ENCODE assay signal across 1 cellular context in the genomic region with DNA sequence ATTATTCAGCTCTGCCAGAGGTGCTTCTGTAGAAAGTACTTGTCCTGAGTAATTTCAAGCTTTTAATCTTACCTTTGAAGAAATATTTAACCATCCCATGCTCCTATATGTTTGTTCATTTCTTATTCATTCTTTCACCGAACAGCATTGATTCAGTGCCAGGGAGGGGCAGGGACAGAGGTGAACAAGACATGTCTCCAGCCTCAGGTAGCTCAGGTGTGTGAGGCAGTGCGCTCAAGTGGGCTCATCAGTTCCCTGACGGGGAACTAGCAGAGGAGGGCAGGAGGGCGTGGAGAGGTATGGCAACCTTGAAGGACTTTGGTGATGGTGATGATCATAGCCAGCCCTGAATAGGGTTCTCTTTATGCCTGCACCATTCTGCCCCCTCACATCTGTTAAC.
A peak's percentile ranks its signal among the peaks of the same experiment; 100 is the strongest.
TF ChIP-seq lines count a peak whose summit lies in the region.

No MANE protein-coding gene starts in this region.

TF ChIP-seq in HepG2, 621 proteins besides CTCF, POLR2A, EP300 and RAD21:
- TF ChIP-seq, protein P1, sequence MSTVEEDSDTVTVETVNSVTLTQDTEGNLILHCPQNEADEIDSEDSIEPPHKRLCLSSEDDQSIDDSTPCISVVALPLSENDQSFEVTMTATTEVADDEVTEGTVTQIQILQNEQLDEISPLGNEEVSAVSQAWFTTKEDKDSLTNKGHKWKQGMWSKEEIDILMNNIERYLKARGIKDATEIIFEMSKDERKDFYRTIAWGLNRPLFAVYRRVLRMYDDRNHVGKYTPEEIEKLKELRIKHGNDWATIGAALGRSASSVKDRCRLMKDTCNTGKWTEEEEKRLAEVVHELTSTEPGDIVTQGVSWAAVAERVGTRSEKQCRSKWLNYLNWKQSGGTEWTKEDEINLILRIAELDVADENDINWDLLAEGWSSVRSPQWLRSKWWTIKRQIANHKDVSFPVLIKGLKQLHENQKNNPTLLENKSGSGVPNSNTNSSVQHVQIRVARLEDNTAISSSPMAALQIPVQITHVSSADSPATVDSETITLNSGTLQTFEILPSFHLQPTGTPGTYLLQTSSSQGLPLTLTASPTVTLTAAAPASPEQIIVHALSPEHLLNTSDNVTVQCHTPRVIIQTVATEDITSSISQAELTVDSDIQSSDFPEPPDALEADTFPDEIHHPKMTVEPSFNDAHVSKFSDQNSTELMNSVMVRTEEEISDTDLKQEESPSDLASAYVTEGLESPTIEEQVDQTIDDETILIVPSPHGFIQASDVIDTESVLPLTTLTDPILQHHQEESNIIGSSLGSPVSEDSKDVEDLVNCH (CRISPR knock-in tag; IDR thresholded peaks at IDR 0.05), result no peak
- TF ChIP-seq NCOA2 (CRISPR knock-in tag; IDR thresholded peaks at IDR 0.05), result no peak
- 0 out of 2 replicates have a peak, but pooled peaks have one; percentile 6 for TF ChIP-seq ZNF350 (CRISPR knock-in tag; IDR thresholded peaks at IDR 0.05; ENCODE audit: borderline replicate concordance, low read depth)
- TF ChIP-seq ZNF501 (CRISPR knock-in tag; IDR thresholded peaks at IDR 0.05), result 0 out of 2 replicates have a peak, but pooled peaks have one; percentile 34
- no peak for TF ChIP-seq CBX5 (CRISPR knock-in tag; IDR thresholded peaks at IDR 0.05; ENCODE audit: borderline replicate concordance)
